In the genomic region with DNA sequence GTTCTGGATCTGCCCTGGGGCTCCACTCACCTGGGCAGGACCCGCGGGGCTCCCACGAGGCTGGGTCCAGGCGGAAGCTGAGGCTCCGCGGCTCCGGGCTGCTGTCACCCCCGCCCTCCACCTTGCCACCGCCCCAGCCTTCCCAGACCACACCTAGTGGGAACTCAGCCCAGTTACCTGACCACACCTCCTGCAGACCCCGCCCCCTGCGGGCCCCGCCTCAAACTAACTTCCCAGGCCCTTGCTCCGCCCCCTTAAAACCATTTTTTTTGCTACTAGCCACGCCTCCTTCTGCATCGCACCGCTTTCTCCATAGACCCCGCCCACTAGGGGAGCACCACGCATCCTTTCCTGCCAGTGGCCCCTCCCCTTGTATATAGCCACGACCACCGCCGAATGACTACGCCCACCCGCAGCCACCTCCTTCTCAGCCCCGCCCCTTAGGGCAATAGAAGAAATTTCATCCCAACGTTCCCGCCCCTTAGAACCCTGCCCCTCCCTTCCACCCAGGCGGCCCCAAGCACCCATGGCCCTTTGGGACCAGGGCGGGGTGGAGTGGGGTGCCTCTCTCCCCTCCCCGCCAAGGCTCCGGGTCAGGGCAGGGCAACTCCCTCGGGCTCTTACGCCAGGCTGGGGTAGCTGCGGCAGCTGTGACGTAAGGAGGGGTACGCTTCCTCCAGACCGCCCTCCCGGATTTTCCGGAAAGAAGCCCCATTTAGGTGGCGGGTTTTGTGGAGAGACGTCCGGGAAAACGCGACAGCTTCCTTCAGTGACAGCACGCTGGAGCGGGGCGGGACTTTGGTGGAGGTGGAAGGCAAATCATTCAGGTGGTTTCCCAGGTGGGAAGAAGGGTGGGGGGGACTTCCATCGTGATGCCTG, we compare ENCODE assay signal across 8 cellular contexts. TPM values are rescaled to one million over a fixed set of nuclear protein-coding genes. Genes with fewer than 3 reads are reported as not detected.
DNase-seq lines count a peak whose midpoint lies in the region; ATAC-seq, FAIRE-seq and TF ChIP-seq lines count a peak whose summit lies in the region.

TSS of gene SH2D3A (minus strand) at position 79 of the 879 bp plus-strand sequence. CDS start 3,687 bp downstream, outside the sequence.

- H3K4me1 ChIP-seq in H1 (replicated peaks in 1 of 4; ENCODE audit: control insufficient read depth in 3 of 4, insufficient read depth in 4 of 4, low read length in 3 of 4) (peaks cover 3 to 7% (median 5%) of the 10 kb centered on the region in 4 experiments; a peak in 6 of 7 replicates), muscle layer of duodenum (ENCODE audit: control insufficient read depth in 1 of 2, insufficient read depth in 2 of 2, low read length in 2 of 2) (peaks cover 0 to 18% of the 10 kb centered on the region in 2 donors)

- intact Hi-C loops in activated CD8-positive, alpha-beta T cell treated with anti-CD3 and anti-CD28 coated beads for 36 hours (cut with micrococcal nuclease): loop anchor here (2.0 to 10.0 kb wide), 3 partner anchors 31 to 97 kb away; partner anchors contain the start of gene GPR108

- H3K36me3 ChIP-seq in H1 (ENCODE audit: control insufficient read depth in 2 of 4, insufficient read depth in 4 of 4, low read length in 3 of 4): no peaks in the 10 kb centered on the region
- H3K36me3 ChIP-seq in muscle layer of duodenum (ENCODE audit: control insufficient read depth in 1 of 2, insufficient read depth in 2 of 2, low read length in 2 of 2): no peaks in the 10 kb centered on the region

- peaks cover 10% of the 10 kb centered on the region for H3K79me1 ChIP-seq in H1 (ENCODE audit: low read depth, low read length)

- H3K27ac ChIP-seq in H1 (ENCODE audit: low read depth, low read length) (peak within 1 kb of the TSS; percentile 57), muscle layer of duodenum (ENCODE audit: low read length) (peak within 1 kb of the TSS; percentile 85)

- H3K4ac ChIP-seq in H1 (replicated peaks; ENCODE audit: insufficient read length, low read depth, low read length): peak within 1 kb of the TSS; percentile 75

- POLR2A ChIA-PET in activated CD8-positive, alpha-beta T cell treated with anti-CD3 and anti-CD28 coated beads for 36 hours (lab: Charles Lee): interaction anchor here (0.8 to 1.5 kb wide), 8 partner anchors 8 to 95 kb away, joined by 3 to 7 read pairs (median 3); no protein-coding TSS in a partner anchor
- POLR2A ChIA-PET in H1 (lab: Charles Lee; ENCODE audit: partially characterized antibody): interaction anchor here (1.1 to 5.7 kb wide), 9 partner anchors 8 to 93 kb away, joined by 3 to 53 read pairs (median 4); partner anchors contain the start of gene GPR108

- peaks cover 35% of the 10 kb centered on the region for H3K4me1 Mint-ChIP-seq in activated CD8-positive, alpha-beta T cell treated with anti-CD3 and anti-CD28 coated beads for 36 hours (ENCODE audit: low read depth)

- peak within 1 kb of the TSS; percentile 94 for H3K27ac Mint-ChIP-seq in activated CD8-positive, alpha-beta T cell treated with anti-CD3 and anti-CD28 coated beads for 36 hours

- TF ChIP-seq CTCF in activated CD8-positive, alpha-beta T cell treated with anti-CD3 and anti-CD28 coated beads for 36 hours (IDR thresholded peaks at IDR 0.05): no peak
- TF ChIP-seq CTCF in H1 (IDR thresholded peaks at IDR 0.05; ENCODE audit: control extremely low read depth in 1 of 3, insufficient read depth in 1 of 3, low read depth in 1 of 3, low read length in 3 of 3): no peak

- no peaks in the 10 kb centered on the region for H4K20me1 ChIP-seq in H1 (replicated peaks in 1 of 2; ENCODE audit: control insufficient read depth in 1 of 2, insufficient read depth in 2 of 2, low read length in 2 of 2)

- H3K27me3 Mint-ChIP-seq in activated CD8-positive, alpha-beta T cell treated with anti-CD3 and anti-CD28 coated beads for 36 hours: no peaks in the 10 kb centered on the region

- H3K4me3 ChIP-seq in H1 (ENCODE audit: extremely low read depth in 1 of 4, insufficient read depth in 2 of 4, low read depth in 3 of 4, low read length in 4 of 4) (peak within 1 kb of the TSS; percentile 61 to 84 (median 83)), muscle layer of duodenum (ENCODE audit: low read depth in 1 of 2, low read length in 2 of 2) (peak within 1 kb of the TSS; percentile 50 to 58)

- ATAC-seq in HG03108 (IDR thresholded peaks at IDR 0.05; ENCODE audit: unreplicated experiment): peak; percentile 59
- ATAC-seq in activated CD8-positive, alpha-beta T cell treated with anti-CD3 and anti-CD28 coated beads for 36 hours: peak; percentile 78

- no peaks in the 10 kb centered on the region for H3K9me3 Mint-ChIP-seq in activated CD8-positive, alpha-beta T cell treated with anti-CD3 and anti-CD28 coated beads for 36 hours

- peak within 1 kb of the TSS; percentile 87 to 99 for H3K4me2 ChIP-seq in H1 (ENCODE audit: insufficient read depth in 1 of 2, low read depth in 2 of 2, low read length in 2 of 2)

- H3K56ac ChIP-seq in H1 (replicated peaks; ENCODE audit: insufficient read length, low read depth, low read length): no peak within 1 kb of the TSS

- peak within 1 kb of the TSS; percentile 20 for H4K5ac ChIP-seq in H1 (ENCODE audit: insufficient read length, low read depth, low read length)

- peak within 1 kb of the TSS; percentile 81; the same call in 1 of the 2 replicates for H4K8ac ChIP-seq in H1 (ENCODE audit: extremely low read depth, insufficient read depth, low read length)

- H3K36me3 Mint-ChIP-seq in activated CD8-positive, alpha-beta T cell treated with anti-CD3 and anti-CD28 coated beads for 36 hours (ENCODE audit: low read depth): no peaks in the 10 kb centered on the region

- H2BK5ac ChIP-seq in H1 (ENCODE audit: low read depth, low read length): peak within 1 kb of the TSS; percentile 96

- peak; percentile 73 for DNase-seq in DMS53 (lab: John Stamatoyannopoulos, UW)
- no peak for DNase-seq in DMS53 treated with DMSO at 0.1 percent for 48 hours (lab: John Stamatoyannopoulos, UW; ENCODE audit: unreplicated experiment)
- peak; percentile 94 for DNase-seq in NCI-H748 treated with DMSO at 0.1 percent for 48 hours (lab: John Stamatoyannopoulos, UW)
- peak; percentile 98 for DNase-seq in activated CD8-positive, alpha-beta T cell treated with anti-CD3 and anti-CD28 coated beads for 36 hours
- DNase-seq in H1 (ENCODE audit: low read depth in 1 of 2, low spot score in 2 of 2): peak; percentile 96 to 98
- DNase-seq in stimulated activated naive CD4-positive, alpha-beta T cell treated with Interleukin-2 at 50 U/mL for 16 hours (lab: John Stamatoyannopoulos, UW): peak; percentile 90

- CTCF ChIA-PET in activated CD8-positive, alpha-beta T cell treated with anti-CD3 and anti-CD28 coated beads for 36 hours (lab: Charles Lee): interaction anchor here (1.5 to 3.0 kb wide), 5 partner anchors 25 to 96 kb away, joined by 3 to 19 read pairs (median 4); partner anchors contain the start of gene GPR108
- CTCF ChIA-PET in H1 (lab: Charles Lee; ENCODE audit: partially characterized antibody): interaction anchor here (0.7 to 4.4 kb wide), 12 partner anchors 14 to 642 kb away, joined by 3 to 31 read pairs (median 6); partner anchors contain the start of gene GPR108

- peak within 1 kb of the TSS; percentile 56 for H2BK120ac ChIP-seq in H1 (replicated peaks; ENCODE audit: low read depth, low read length)

- H4K91ac ChIP-seq in H1 (replicated peaks; ENCODE audit: insufficient read length, low read length): peak within 1 kb of the TSS; percentile 63

- 0 out of 3 replicates have a peak, but pooled peaks of 1 of the 2 experiments have one; percentile 29 for TF ChIP-seq EP300 in H1 (IDR thresholded peaks at IDR 0.05; ENCODE audit: borderline replicate concordance in 1 of 2, low read depth in 2 of 2, low read length in 2 of 2)

- H3K27me3 ChIP-seq in H1 (replicated peaks in 1 of 4; ENCODE audit: control insufficient read depth in 3 of 4, extremely low read depth in 1 of 4, insufficient read depth in 3 of 4, low read length in 3 of 4): no peaks in the 10 kb centered on the region
- H3K27me3 ChIP-seq in muscle layer of duodenum (ENCODE audit: low read depth, low read length): no peaks in the 10 kb centered on the region

- peak within 1 kb of the TSS; percentile 59 to 72 (median 62) for H3K9ac ChIP-seq in H1 (replicated peaks in 1 of 4; ENCODE audit: extremely low read depth in 1 of 4, low read depth in 3 of 4, low read length in 3 of 4)

- peak within 1 kb of the TSS; percentile 5; the same call in 1 of the 2 replicates for H2BK20ac ChIP-seq in H1 (ENCODE audit: low read length)

- peaks cover 0 to 7% of the 10 kb centered on the region in 2 experiments; a peak in 2 of 4 replicates for H3K79me2 ChIP-seq in H1 (ENCODE audit: control insufficient read depth in 1 of 2, insufficient read depth in 2 of 2, low read length in 2 of 2)

- H3K4me3 Mint-ChIP-seq in activated CD8-positive, alpha-beta T cell treated with anti-CD3 and anti-CD28 coated beads for 36 hours: peak within 1 kb of the TSS; percentile 93

- no peak within 1 kb of the TSS for H3K23ac ChIP-seq in H1 (ENCODE audit: insufficient read length)

- peak; percentile 36 for FAIRE-seq in H1 (lab: Jason Lieb, UNC)

- peak within 1 kb of the TSS; percentile 92 for H3K18ac ChIP-seq in H1 (ENCODE audit: extremely low read depth, low read length)

- WGBS in H1 (ENCODE audit: extremely low coverage in 1 of 2, insufficient coverage in 1 of 2, insufficient read length in 1 of 2, insufficient replicate concordance in 2 of 2, low coverage in 1 of 2, low lambda C conversion rate in 2 of 2, missing lambda C conversion rate in 1 of 2), 2 experiments: 4% methylated on average over 29 of the region's 47 CpGs; no CpG with 5 or more reads in 1 of the 2 experiments

- no peak within 1 kb of the TSS for H3K14ac ChIP-seq in H1 (ENCODE audit: insufficient read length)

- peak within 1 kb of the TSS; percentile 50 for H2BK15ac ChIP-seq in H1 (ENCODE audit: low read length)

- H3K9me3 ChIP-seq in H1 (ENCODE audit: insufficient read depth in 2 of 2, low read depth in 1 of 2, low read length in 1 of 2) (no peaks in the 10 kb centered on the region), muscle layer of duodenum (ENCODE audit: control insufficient read depth in 1 of 2, low read length in 2 of 2) (no peaks in the 10 kb centered on the region)

- H2BK12ac ChIP-seq in H1 (ENCODE audit: low read depth, low read length): peak within 1 kb of the TSS; percentile 100

- peaks cover 15% of the 10 kb centered on the region for H3K23me2 ChIP-seq in H1 (ENCODE audit: low read depth, low read length)

- no peak for TF ChIP-seq RAD21 in H1 (IDR thresholded peaks at IDR 0.05 in 1 of 2, conservative IDR thresholded peaks at IDR 0.05 in 1 of 2; ENCODE audit: low read depth in 2 of 2, low read length in 2 of 2)

- H2AFZ ChIP-seq in H1 (ENCODE audit: low read length): 0 out of 2 replicates have a peak within 1 kb of the TSS, but pooled peaks have one; percentile 9

- peak in 1 of 2 experiments; percentile 79; a peak in 2 of 3 replicates for TF ChIP-seq POLR2A in H1 (IDR thresholded peaks at IDR 0.05; ENCODE audit: control extremely low read depth in 1 of 2, low read depth in 2 of 2, low read length in 2 of 2)

- peak within 1 kb of the TSS; percentile 87; the same call in 1 of the 2 replicates for H2AK5ac ChIP-seq in H1 (ENCODE audit: low read depth, low read length)

RNA-seq across cellular contexts. Expression of gene SH2D3A, which starts in this region (rescaled TPM):
- total RNA-seq in activated CD8-positive, alpha-beta T cell treated with anti-CD3 and anti-CD28 coated beads for 36 hours: 10 to 100 TPM; 20.6 to 20.9 TPM
- total RNA-seq in H1 (2021; fragmentation: NEBNext Ultra II Directional; extraction: Animal tissue kit (Norgen Biotek cat#: 25700)): 20.0 and 22.1 TPM in 2 replicates
- polyA plus RNA-seq in H1 (2011; rRNA removed): 14.5 and 22.8 TPM in 2 replicates
- 18.8 TPM for polyA plus RNA-seq in H1 (2011; cell fraction: cytosol; rRNA removed)
- 34.1 TPM for polyA plus RNA-seq in H1 (2011; cell fraction: nucleus; rRNA removed)
- 12.6 to 18.8 TPM (median 17.6 TPM) in 4 replicates for polyA plus RNA-seq in H1 (2012, experiment 1 of 2)
- polyA plus RNA-seq in H1 (2012, experiment 2 of 2): 15.0 TPM
- polyA plus RNA-seq in H1 (2013, experiment 1 of 2): 32.0 TPM
- 29.0 TPM for polyA plus RNA-seq in H1 (2013, experiment 2 of 2)
- 6.1 and 7.2 TPM in 2 replicates for polyA minus RNA-seq in H1 (2011; rRNA and poly(A)+ RNA removed)
- 9.0 TPM for polyA minus RNA-seq in H1 (2011; cell fraction: cytosol; rRNA and poly(A)+ RNA removed)
- 11.2 TPM for polyA minus RNA-seq in H1 (2011; cell fraction: nucleus; rRNA and poly(A)+ RNA removed)
